In genomic region chr6:149474108-149474935, GRCh38 we compare ENCODE assay signal across 14 cellular contexts. TPM values are rescaled to one million over a fixed set of nuclear protein-coding genes. Genes with fewer than 3 reads are reported as not detected.
DNase-seq lines count a peak whose midpoint lies in the region; ATAC-seq, FAIRE-seq and TF ChIP-seq lines count a peak whose summit lies in the region.
"Had no signal": no experiment of that assay in that cellular context is flagged by ENCODE, and none has a peak within 500 bp of the region (broad histone marks: within the 10 kb centered on the region; RNA-seq: fewer than 3 reads in every experiment).

No MANE protein-coding gene starts in this region.

- no peaks in the 10 kb centered on the region for H3K27me3 ChIP-seq in transverse colon
- H3K27me3 ChIP-seq in MG63, result no peaks in the 10 kb centered on the region

- no peaks in the 10 kb centered on the region for H3K36me3 Mint-ChIP-seq in T-helper 17 cell (ENCODE audit: low read depth)

- H3K4me3 ChIP-seq in transverse colon, result no peak overlapping the region
- no peak overlapping the region for H3K4me3 ChIP-seq in MG63

- DNase-seq in activated effector memory CD4-positive, alpha-beta T cell treated with anti-CD3 and anti-CD28 coated beads, Interleukin-2, amount 50 U/mL, for 16 hours, result peak; percentile 67
- DNase-seq in activated effector memory CD4-positive, alpha-beta T cell treated with Interleukin-2 at 50 U/mL for 16 hours, result no peak
- no peak for DNase-seq in T-helper 17 cell
- DNase-seq in transverse colon, result peak; percentile 60
- DNase-seq in MG63, result no peak
- no peak for DNase-seq in frontal cortex (ENCODE audit: low spot score in 2 of 2)
- DNase-seq: ACHN; activated CD4-positive, alpha-beta T cell treated with anti-CD3 and anti-CD28 coated beads, Interleukin-2, amount 10 ng/mL, durations not matched to agents 24 days and 14 days; NCI-H1105; NCI-H524 treated with DMSO at 0.1 percent for 48 hours had no signal

- no peak for TF ChIP-seq EP300 in transverse colon (IDR thresholded peaks at IDR 0.05; ENCODE audit: low read depth)

- H3K36me3 ChIP-seq in transverse colon (no peaks in the 10 kb centered on the region), MG63 (no peaks in the 10 kb centered on the region)

- 60 to 71% methylated on average over 2 to 30 of the region's 30 CpGs for WGBS in transverse colon (ENCODE audit: low coverage in 1 of 2), 2 donors

- peak; percentile 18 for TF ChIP-seq POLR2A in transverse colon (IDR thresholded peaks at IDR 0.05)

- peaks cover 66% of the 10 kb centered on the region for H3K4me1 Mint-ChIP-seq in T-helper 17 cell

- in situ Hi-C loops in transverse colon (cut with MboI; ENCODE audit: low pct_ligation_motif_present in 1 of 4, low pct_unique_long_range_greater_than_20kb in 1 of 4, low sequenced_read_pairs in 3 of 4), result no loop called here

- peak overlapping the region; percentile 76 to 81 (median 79) for H3K27ac ChIP-seq in transverse colon
- H3K27ac ChIP-seq: SK-N-MC had no signal

- ATAC-seq in HG02642 (IDR thresholded peaks at IDR 0.05; ENCODE audit: poor library complexity, unreplicated experiment) (peak; percentile 40), T-helper 17 cell (peak; percentile 16), GM21447 (IDR thresholded peaks at IDR 0.05; ENCODE audit: unreplicated experiment) (no peak)

- peaks cover 16 to 31% (median 22%) of the 10 kb centered on the region in 4 donors for H3K4me1 ChIP-seq in transverse colon

- peak overlapping the region; percentile 83 for H3K4me3 Mint-ChIP-seq in T-helper 17 cell
- H3K4me3 Mint-ChIP-seq: activated CD4-positive, alpha-beta T cell treated with anti-CD3 and anti-CD28 coated beads, Interleukin-2, amount 10 ng/mL, durations not matched to agents 24 days and 14 days had no signal

- H3K27ac Mint-ChIP-seq in T-helper 17 cell, result peak overlapping the region; percentile 100
- H3K27ac Mint-ChIP-seq: activated CD4-positive, alpha-beta T cell treated with anti-CD3 and anti-CD28 coated beads, Interleukin-2, amount 10 ng/mL, durations not matched to agents 24 days and 14 days had no signal

- H3K9me3 ChIP-seq in T-helper 17 cell (ENCODE audit: control insufficient read depth, low read length, poor library complexity, severe bottlenecking) (no peaks in the 10 kb centered on the region), transverse colon (no peaks in the 10 kb centered on the region), MG63 (no peaks in the 10 kb centered on the region)

- intact Hi-C loops in transverse colon (cut with DNase I; ENCODE audit: low total_unique reads), result no loop called here

- H3K27me3 Mint-ChIP-seq in T-helper 17 cell, result no peaks in the 10 kb centered on the region
- H3K27me3 Mint-ChIP-seq: activated CD4-positive, alpha-beta T cell treated with anti-CD3 and anti-CD28 coated beads, Interleukin-2, amount 10 ng/mL, durations not matched to agents 24 days and 14 days; activated naive CD8-positive, alpha-beta T cell had no signal

- FAIRE-seq in frontal cortex (lab: Jason Lieb, UNC), result no peak

- no peak for TF ChIP-seq CTCF in transverse colon (IDR thresholded peaks at IDR 0.05)

RNA-seq across cellular contexts. Expression of gene ZC3H12D, which starts 10.5 kb away (rescaled TPM):
- 100 to 1,000 TPM; 219 to 248 TPM for total RNA-seq in T-helper 17 cell
- 10 to 100 TPM in 3 of 4 donors, 1 to 10 TPM in 1; 1.8 to 24.3 (median 12.1) TPM for total RNA-seq in transverse colon
- 0.03 TPM in 1 of 2 replicates, not detected in the other for total RNA-seq in MG63 (2014; rRNA removed; shearing (Covaris generic); ENCODE audit: low replicate concordance)
- total RNA-seq in frontal cortex, result 0.41 TPM

Comparison
In these comparisons a context has a peak if more than half of its experiments do, and no peak if none do; other contexts are left out.
1. DNase-seq: peak in activated effector memory CD4-positive, alpha-beta T cell treated with anti-CD3 and anti-CD28 coated beads, Interleukin-2, amount 50 U/mL, for 16 hours (single experiment) and transverse colon (single experiment); none in activated effector memory CD4-positive, alpha-beta T cell treated with Interleukin-2 at 50 U/mL for 16 hours (single experiment), T-helper 17 cell (0 of 3), MG63 (single experiment) and frontal cortex (0 of 2).
2. RNA of gene ZC3H12D, which starts 10.5 kb away (total RNA-seq): 219 to 248 TPM in T-helper 17 cell; 1.8 to 24.3 TPM in transverse colon, 0.41 TPM in frontal cortex (single experiment) and 0.03 TPM in MG63; every median in the first group is over 4 times any median in the second.